In genomic region chr10:89242840-89243586, GRCh38 we compare ENCODE assay signal across 1 cellular context.
TF ChIP-seq lines count a peak whose summit lies in the region.

No MANE protein-coding gene starts in this region.

TF ChIP-seq in HepG2, 621 proteins besides CTCF, POLR2A, EP300 and RAD21:
- TF ChIP-seq ELF1 (CRISPR knock-in tag; IDR thresholded peaks at IDR 0.05) (no peak), ZNF672 (CRISPR knock-in tag; IDR thresholded peaks at IDR 0.05) (no peak), MBNL3 (CRISPR knock-in tag; conservative IDR thresholded peaks at IDR 0.05) (no peak), SMAD9 (CRISPR knock-in tag; IDR thresholded peaks at IDR 0.05) (no peak), SYNCRIP (IDR thresholded peaks at IDR 0.05; ENCODE audit: insufficient read depth, low read depth, low read length) (no peak), SKI (IDR thresholded peaks at IDR 0.05; ENCODE audit: partially characterized antibody) (no peak), KDM3A (CRISPR knock-in tag; IDR thresholded peaks at IDR 0.05; ENCODE audit: low read depth) (no peak), SALL2 (CRISPR knock-in tag; IDR thresholded peaks at IDR 0.05) (no peak)
- TF ChIP-seq, protein P1, sequence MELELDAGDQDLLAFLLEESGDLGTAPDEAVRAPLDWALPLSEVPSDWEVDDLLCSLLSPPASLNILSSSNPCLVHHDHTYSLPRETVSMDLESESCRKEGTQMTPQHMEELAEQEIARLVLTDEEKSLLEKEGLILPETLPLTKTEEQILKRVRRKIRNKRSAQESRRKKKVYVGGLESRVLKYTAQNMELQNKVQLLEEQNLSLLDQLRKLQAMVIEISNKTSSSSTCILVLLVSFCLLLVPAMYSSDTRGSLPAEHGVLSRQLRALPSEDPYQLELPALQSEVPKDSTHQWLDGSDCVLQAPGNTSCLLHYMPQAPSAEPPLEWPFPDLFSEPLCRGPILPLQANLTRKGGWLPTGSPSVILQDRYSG (CRISPR knock-in tag; IDR thresholded peaks at IDR 0.05) = no peak
